Comparison of ENCODE assay signal across 12 cellular contexts in the genomic region with DNA sequence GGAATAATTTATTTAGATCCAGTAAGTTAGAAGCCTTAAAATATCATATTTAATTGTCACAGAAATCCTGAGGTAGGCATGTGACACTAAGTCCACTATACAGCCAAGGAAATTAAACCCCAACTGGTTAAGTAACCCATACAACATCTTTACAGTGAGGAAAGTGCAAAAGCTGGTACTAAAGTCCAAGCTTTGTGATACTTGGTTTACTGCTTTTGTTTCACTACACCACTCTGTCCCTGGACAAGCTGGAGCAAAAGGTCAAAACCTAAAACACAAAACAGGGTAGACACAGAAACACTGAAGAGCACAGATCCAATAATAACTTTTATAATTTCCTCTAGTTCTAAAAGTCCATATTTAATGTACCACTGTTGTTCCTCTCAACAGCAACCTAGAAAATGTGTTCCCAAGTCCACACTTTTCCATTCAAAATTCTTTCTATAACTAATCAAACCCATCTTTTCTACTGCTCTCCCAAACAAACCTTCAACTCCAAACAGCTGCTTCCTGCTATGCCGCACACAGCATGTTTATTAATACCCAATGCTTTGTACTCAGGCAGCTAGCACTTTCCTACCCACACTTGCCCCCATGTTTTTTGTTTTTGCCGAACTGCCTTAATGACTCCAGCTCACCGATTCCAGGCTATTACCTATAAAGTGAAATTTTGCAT.
DNase-seq lines count a peak whose midpoint lies in the region; ATAC-seq, FAIRE-seq and TF ChIP-seq lines count a peak whose summit lies in the region.
"Had no signal": no experiment of that assay in that cellular context is flagged by ENCODE, and none has a peak within 500 bp of the region (broad histone marks: within the 10 kb centered on the region; RNA-seq: fewer than 3 reads in every experiment).

No MANE protein-coding gene starts in this region.

- H3K27me3 ChIP-seq in SJCRH30 (no peaks in the 10 kb centered on the region), HepG2 (ENCODE audit: control insufficient read depth in 1 of 2, insufficient read depth in 2 of 2, low read length in 2 of 2) (no peaks in the 10 kb centered on the region), suprapubic skin (no peaks in the 10 kb centered on the region)
- H3K27me3 ChIP-seq: ascending aorta, uterus had no signal

- no TSS peak for BruUV-seq in HepG2 (replicated peaks; lab: Mats Ljungman, UMichigan)

- no peak for TF ChIP-seq POLR2A in HepG2 (IDR thresholded peaks at IDR 0.05; ENCODE audit: insufficient read depth in 1 of 2, low read depth in 2 of 2, low read length in 2 of 2)
- TF ChIP-seq POLR2A in suprapubic skin (IDR thresholded peaks at IDR 0.05): no peak

- DNase-seq in activated CD8-positive, alpha-beta memory T cell treated with anti-CD3 and anti-CD28 coated beads, Interleukin-2, amount 10 ng/mL, durations not matched to agents 7 days and 5 days: no peak
- no peak for DNase-seq in activated CD8-positive, alpha-beta memory T cell treated with anti-CD3 and anti-CD28 coated beads, Interleukin-2, amount 50 U/mL, for 48 hours
- DNase-seq in SJCRH30: peak; percentile 16 to 49
- DNase-seq in HepG2 (ENCODE audit: low spot score): peak; percentile 36
- peak; percentile 20 for DNase-seq in retina
- no peak for DNase-seq in suprapubic skin (ENCODE audit: low spot score in 2 of 2)
- no peak for DNase-seq in T1000 (lab: John Stamatoyannopoulos, UW)
- no peak for DNase-seq in central memory CD4-positive, alpha-beta T cell
- DNase-seq: NCI-H2029 treated with DMSO at 0.1 percent for 48 hours, uterus had no signal

- H3K4me3 Mint-ChIP-seq in activated CD8-positive, alpha-beta memory T cell treated with anti-CD3 and anti-CD28 coated beads, Interleukin-2, amount 10 ng/mL, durations not matched to agents 7 days and 5 days: no peak overlapping the region

- 15% methylated on average over 3 of the region's 3 CpGs for whole genome bisulfite sequencing in HepG2 (ENCODE audit: low lambda C conversion rate)
- WGBS in suprapubic skin: 50% methylated on average over 3 of the region's 3 CpGs

- peaks cover 15% of the 10 kb centered on the region; the same call in 1 of the 2 replicates for H4K20me1 ChIP-seq in HepG2 (ENCODE audit: insufficient read depth, low read length)

- H3K4me1 Mint-ChIP-seq in activated CD8-positive, alpha-beta memory T cell treated with anti-CD3 and anti-CD28 coated beads, Interleukin-2, amount 10 ng/mL, durations not matched to agents 7 days and 5 days: peaks cover 70% of the 10 kb centered on the region

- peak; percentile 77 for FAIRE-seq in HepG2 (lab: Jason Lieb, UNC)

- no peak overlapping the region for H3K4me3 ChIP-seq in SJCRH30
- peak overlapping the region in 2 of 3 experiments; percentile 17 to 18; a peak in 3 of 6 replicates for H3K4me3 ChIP-seq in HepG2 (replicated peaks in 1 of 3; ENCODE audit: insufficient read depth in 1 of 3, low read depth in 2 of 3, low read length in 3 of 3)
- no peak overlapping the region for H3K4me3 ChIP-seq in suprapubic skin
- H3K4me3 ChIP-seq: ascending aorta, uterus had no signal

- peaks cover 45% of the 10 kb centered on the region for H3K79me2 ChIP-seq in HepG2 (ENCODE audit: insufficient read depth, low read length)

- H3K27ac ChIP-seq in SJCRH30: peak overlapping the region; percentile 8; the same call in 1 of the 2 replicates
- peak overlapping the region; percentile 60 for H3K27ac ChIP-seq in HepG2 (ENCODE audit: extremely low read length, insufficient read depth, low read length)
- H3K27ac ChIP-seq in suprapubic skin: no peak overlapping the region
- H3K27ac ChIP-seq: ascending aorta, uterus had no signal

- intact Hi-C loops in HepG2 (cut with micrococcal nuclease; ENCODE audit: unreplicated experiment): no loop called here

- H3K4me1 ChIP-seq in SJCRH30 (peaks cover 22% of the 10 kb centered on the region), HepG2 (ENCODE audit: insufficient read depth, low read length) (peaks cover 83% of the 10 kb centered on the region), suprapubic skin (peaks cover 47% of the 10 kb centered on the region)

- peak overlapping the region; percentile 57 for H3K4me2 ChIP-seq in HepG2 (ENCODE audit: low read depth, low read length)

- H3K9me3 Mint-ChIP-seq in activated CD8-positive, alpha-beta memory T cell treated with anti-CD3 and anti-CD28 coated beads, Interleukin-2, amount 10 ng/mL, durations not matched to agents 7 days and 5 days (ENCODE audit: low read depth): no peaks in the 10 kb centered on the region
- H3K9me3 Mint-ChIP-seq: IgD-negative memory B cell had no signal

- H3K9ac ChIP-seq in HepG2 (ENCODE audit: insufficient read depth, low read depth, low read length): peak overlapping the region; percentile 26; the same call in 1 of the 2 replicates

- H2AFZ ChIP-seq in HepG2 (ENCODE audit: low read length): no peak overlapping the region

- in situ Hi-C loops in HepG2 (cut with HindIII; ENCODE audit: extremely low pct_ligation_motif_present, low pct_unique_long_range_greater_than_20kb): no loop called here

- peak overlapping the region; percentile 34 for H3K27ac Mint-ChIP-seq in activated CD8-positive, alpha-beta memory T cell treated with anti-CD3 and anti-CD28 coated beads, Interleukin-2, amount 10 ng/mL, durations not matched to agents 7 days and 5 days
- H3K27ac Mint-ChIP-seq: IgD-negative memory B cell had no signal

- H3K36me3 Mint-ChIP-seq in activated CD8-positive, alpha-beta memory T cell treated with anti-CD3 and anti-CD28 coated beads, Interleukin-2, amount 10 ng/mL, durations not matched to agents 7 days and 5 days: peaks cover 1% of the 10 kb centered on the region
- H3K36me3 Mint-ChIP-seq: IgD-negative memory B cell had no signal

- TF ChIP-seq CTCF in HepG2 (CRISPR knock-in tag; IDR thresholded peaks at IDR 0.05) (no peak), suprapubic skin (IDR thresholded peaks at IDR 0.05) (no peak)

- CTCF ChIA-PET in activated CD8-positive, alpha-beta memory T cell treated with anti-CD3 and anti-CD28 coated beads, Interleukin-2, amount 10 ng/mL, durations not matched to agents 7 days and 5 days (lab: Charles Lee): interaction anchor here (0.9 to 1.5 kb wide), 2 partner anchors 9 to 49 kb away, joined by 4 read pairs; no protein-coding TSS in a partner anchor
- CTCF ChIA-PET in HepG2 (lab: Yijun Ruan, JAX; ENCODE audit: low intra/inter-chr PET ratio, low total read pairs): no interaction called here

- H3K36me3 ChIP-seq in SJCRH30 (peaks cover 2% of the 10 kb centered on the region; the same call in 1 of the 2 replicates), HepG2 (replicated peaks in 1 of 2; ENCODE audit: control insufficient read depth in 1 of 2, insufficient read depth in 2 of 2, low read length in 2 of 2) (no peaks in the 10 kb centered on the region), suprapubic skin (no peaks in the 10 kb centered on the region)
- H3K36me3 ChIP-seq: ascending aorta, uterus had no signal

- POLR2A ChIA-PET in HepG2 (lab: Yijun Ruan, JAX): no interaction called here

- no peaks in the 10 kb centered on the region for H3K27me3 Mint-ChIP-seq in activated CD8-positive, alpha-beta memory T cell treated with anti-CD3 and anti-CD28 coated beads, Interleukin-2, amount 10 ng/mL, durations not matched to agents 7 days and 5 days
- H3K27me3 Mint-ChIP-seq: IgD-negative memory B cell had no signal

- H3K9me3 ChIP-seq in SJCRH30 (replicated peaks): no peaks in the 10 kb centered on the region
- H3K9me3 ChIP-seq in HepG2 (ENCODE audit: low read length): no peaks in the 10 kb centered on the region
- H3K9me3 ChIP-seq in suprapubic skin: no peaks in the 10 kb centered on the region
- H3K9me3 ChIP-seq: ascending aorta, uterus had no signal

- TF ChIP-seq RAD21 in HepG2 (CRISPR knock-in tag; IDR thresholded peaks at IDR 0.05): no peak

- TF ChIP-seq EP300 in HepG2 (IDR thresholded peaks at IDR 0.05; ENCODE audit: low read depth in 2 of 2, low read length in 2 of 2) (no peak), HepG2 (CRISPR knock-in tag; IDR thresholded peaks at IDR 0.05; ENCODE audit: borderline replicate concordance) (no peak), suprapubic skin (IDR thresholded peaks at IDR 0.05) (no peak)

- ATAC-seq in activated CD8-positive, alpha-beta memory T cell treated with anti-CD3 and anti-CD28 coated beads, Interleukin-2, amount 10 ng/mL, durations not matched to agents 7 days and 5 days: no peak
- peak; percentile 85 for ATAC-seq in HepG2

TF ChIP-seq in HepG2, 621 proteins besides CTCF, POLR2A, EP300 and RAD21 (continues in another document):
- TF ChIP-seq HDAC1 (CRISPR knock-in tag; IDR thresholded peaks at IDR 0.05) (0 out of 2 replicates have a peak, but pooled peaks have one; percentile 22), ZNF572 (CRISPR knock-in tag; IDR thresholded peaks at IDR 0.05) (no peak), SIX1 (CRISPR knock-in tag; IDR thresholded peaks at IDR 0.05; ENCODE audit: borderline replicate concordance) (peak; percentile 39; the same call in 1 of the 2 replicates), ZNF224 (CRISPR knock-in tag; IDR thresholded peaks at IDR 0.05) (no peak), ZNF605 (CRISPR knock-in tag; IDR thresholded peaks at IDR 0.05) (no peak)
- TF ChIP-seq, protein P1, sequence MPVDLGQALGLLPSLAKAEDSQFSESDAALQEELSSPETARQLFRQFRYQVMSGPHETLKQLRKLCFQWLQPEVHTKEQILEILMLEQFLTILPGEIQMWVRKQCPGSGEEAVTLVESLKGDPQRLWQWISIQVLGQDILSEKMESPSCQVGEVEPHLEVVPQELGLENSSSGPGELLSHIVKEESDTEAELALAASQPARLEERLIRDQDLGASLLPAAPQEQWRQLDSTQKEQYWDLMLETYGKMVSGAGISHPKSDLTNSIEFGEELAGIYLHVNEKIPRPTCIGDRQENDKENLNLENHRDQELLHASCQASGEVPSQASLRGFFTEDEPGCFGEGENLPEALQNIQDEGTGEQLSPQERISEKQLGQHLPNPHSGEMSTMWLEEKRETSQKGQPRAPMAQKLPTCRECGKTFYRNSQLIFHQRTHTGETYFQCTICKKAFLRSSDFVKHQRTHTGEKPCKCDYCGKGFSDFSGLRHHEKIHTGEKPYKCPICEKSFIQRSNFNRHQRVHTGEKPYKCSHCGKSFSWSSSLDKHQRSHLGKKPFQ (CRISPR knock-in tag; IDR thresholded peaks at IDR 0.05; ENCODE audit: insufficient replicate concordance): no peak

Comparison
In these comparisons a context has a peak if more than half of its experiments do, and no peak if none do; other contexts are left out.
1. DNase-seq: peak in SJCRH30 (2 of 2), HepG2 (single experiment) and retina (single experiment); none in activated CD8-positive, alpha-beta memory T cell treated with anti-CD3 and anti-CD28 coated beads, Interleukin-2, amount 10 ng/mL, durations not matched to agents 7 days and 5 days (single experiment), activated CD8-positive, alpha-beta memory T cell treated with anti-CD3 and anti-CD28 coated beads, Interleukin-2, amount 50 U/mL, for 48 hours (single experiment), suprapubic skin (0 of 2), T1000 (single experiment) and central memory CD4-positive, alpha-beta T cell (single experiment).
2. H3K4me3 ChIP-seq: peak in HepG2 (2 of 3); none in SJCRH30 (single experiment) and suprapubic skin (single experiment).